Comparison of ENCODE assay signal across 8 cellular contexts in the genomic region with DNA sequence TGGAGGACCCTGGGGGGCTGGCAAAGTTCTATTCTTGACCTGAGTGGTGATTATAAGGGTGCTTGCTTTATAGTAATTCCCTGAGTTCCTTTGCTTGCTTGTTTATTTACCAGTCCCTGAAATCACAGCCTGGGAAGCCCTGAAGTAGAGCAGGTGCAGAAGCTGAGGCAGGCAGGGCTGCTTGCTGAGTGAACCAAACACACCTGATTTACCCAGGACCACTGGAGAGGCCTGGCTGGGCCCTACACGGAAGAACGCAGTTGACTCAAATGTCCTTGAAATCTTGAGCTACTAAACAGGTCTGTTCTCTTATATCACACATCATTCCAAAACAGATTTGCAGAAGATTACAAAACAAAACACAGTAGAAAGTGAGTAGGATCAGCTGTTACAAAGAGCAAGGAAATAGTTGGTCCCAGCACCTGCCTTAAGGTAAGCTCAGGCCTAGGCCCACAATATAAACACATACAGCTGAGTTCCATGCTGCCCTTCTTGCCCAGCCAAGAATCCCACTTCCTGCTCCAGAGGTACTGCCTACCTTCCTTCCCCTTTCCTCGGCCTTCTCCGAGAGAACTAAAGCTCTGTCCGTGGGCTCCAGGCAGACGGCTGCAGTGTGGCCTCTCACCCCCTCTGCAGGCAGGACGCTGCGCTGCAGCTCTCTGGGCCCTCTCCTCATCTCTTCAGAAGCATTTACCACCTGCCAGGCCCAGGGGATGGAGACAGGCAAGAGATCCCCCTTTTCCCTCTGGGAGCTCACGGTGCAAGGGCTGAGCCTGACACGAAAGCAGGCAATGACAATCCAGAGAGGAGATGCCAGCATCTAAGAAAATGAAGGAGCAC. TPM values are rescaled to one million over a fixed set of nuclear protein-coding genes. Genes with fewer than 3 reads are reported as not detected.
DNase-seq lines count a peak whose midpoint lies in the region; ATAC-seq and TF ChIP-seq lines count a peak whose summit lies in the region.

No MANE protein-coding gene starts in this region.

- H3K4me3 Mint-ChIP-seq in naive thymus-derived CD8-positive, alpha-beta T cell = no peak overlapping the region

- H3K36me3 ChIP-seq in OCI-LY1 (ENCODE audit: insufficient read depth, low read length) (no peaks in the 10 kb centered on the region), esophagus (ENCODE audit: control insufficient read depth in 2 of 2, insufficient read depth in 2 of 2, low read length in 1 of 2) (peaks cover 2 to 7% of the 10 kb centered on the region in 2 donors)

- no peaks in the 10 kb centered on the region for H3K4me1 ChIP-seq in OCI-LY1 (ENCODE audit: insufficient read depth, low read length, severe bottlenecking)
- H3K4me1 ChIP-seq in esophagus (ENCODE audit: control insufficient read depth in 2 of 2, insufficient read depth in 2 of 2, low read length in 1 of 2) = peaks cover 0 to 17% of the 10 kb centered on the region in 2 donors

- H3K4me3 ChIP-seq in OCI-LY1 (ENCODE audit: low read depth, low read length, poor library complexity, severe bottlenecking) = no peak overlapping the region
- no peak overlapping the region for H3K4me3 ChIP-seq in esophagus (ENCODE audit: low read depth in 1 of 2, low read length in 2 of 2)

- H3K27me3 ChIP-seq in OCI-LY1 (ENCODE audit: insufficient read depth, low read length) (no peaks in the 10 kb centered on the region), esophagus (ENCODE audit: control insufficient read depth in 1 of 2, insufficient read depth in 2 of 2, low read length in 2 of 2) (no peaks in the 10 kb centered on the region)

- H3K27ac ChIP-seq in OCI-LY1 (ENCODE audit: low read depth, low read length, poor library complexity, severe bottlenecking) (no peak overlapping the region), esophagus (ENCODE audit: low read depth in 2 of 2, low read length in 1 of 2) (peak overlapping the region; percentile 5 to 61)

- WGBS in esophagus, 2 donors = 18 to 26% methylated on average over 10 of the region's 10 CpGs

- POLR2A ChIA-PET in naive thymus-derived CD8-positive, alpha-beta T cell (lab: Charles Lee) = interaction anchor here (1.9 kb wide), 1 partner anchor 173 kb away, joined by 7 read pairs; a partner anchor contains a TSS

- no peak overlapping the region for H3K9ac ChIP-seq in OCI-LY1 (ENCODE audit: low read length)

- H2AFZ ChIP-seq in OCI-LY1 (ENCODE audit: low read length) = no peak overlapping the region

- no peaks in the 10 kb centered on the region for H3F3A ChIP-seq in OCI-LY1 (ENCODE audit: insufficient read depth, low read length)

- no peaks in the 10 kb centered on the region for H3K27me3 Mint-ChIP-seq in naive thymus-derived CD8-positive, alpha-beta T cell

- no peak overlapping the region for H3K4me2 ChIP-seq in OCI-LY1 (ENCODE audit: low read length)

- DNase-seq in CMK (ENCODE audit: low read depth) (peak; percentile 29), GM20000 (ENCODE audit: low spot score) (peak; percentile 65), HuH-7.5 (ENCODE audit: low spot score) (peak; percentile 49)
- peak; percentile 74 for DNase-seq in activated T-cell treated with anti-CD3 and anti-CD28 coated beads, Interleukin-2, amount 50 U/mL, for 1 hour
- peak; percentile 20 to 70 (median 54) for DNase-seq in naive thymus-derived CD8-positive, alpha-beta T cell
- DNase-seq in stimulated activated naive CD4-positive, alpha-beta T cell treated with Interleukin-2 at 50 U/mL for 16 hours (lab: John Stamatoyannopoulos, UW) = peak; percentile 60

- no peaks in the 10 kb centered on the region for H3K9me2 ChIP-seq in OCI-LY1 (ENCODE audit: low read depth, low read length)

- H3K27ac Mint-ChIP-seq in naive thymus-derived CD8-positive, alpha-beta T cell = peak overlapping the region in 8 of 10 donors; percentile 4 to 78 (median 52)

- peaks cover 3 to 13% (median 5%) of the 10 kb centered on the region in 4 donors for H3K4me1 Mint-ChIP-seq in naive thymus-derived CD8-positive, alpha-beta T cell

- no peaks in the 10 kb centered on the region for H3K9me3 Mint-ChIP-seq in naive thymus-derived CD8-positive, alpha-beta T cell

- no peaks in the 10 kb centered on the region for H3K9me3 ChIP-seq in OCI-LY1 (ENCODE audit: low read length)
- H3K9me3 ChIP-seq in esophagus (ENCODE audit: control insufficient read depth in 2 of 2, insufficient read depth in 1 of 2, low read depth in 1 of 2, low read length in 1 of 2) = no peaks in the 10 kb centered on the region

- no peaks in the 10 kb centered on the region for H4K20me1 ChIP-seq in OCI-LY1 (ENCODE audit: insufficient read depth, low read length)

- H3K36me3 Mint-ChIP-seq in naive thymus-derived CD8-positive, alpha-beta T cell = peaks cover 0 to 46% (median 11%) of the 10 kb centered on the region in 3 donors

- peak; percentile 93 to 94 for ATAC-seq in naive thymus-derived CD8-positive, alpha-beta T cell

- no peaks in the 10 kb centered on the region for H3K79me2 ChIP-seq in OCI-LY1 (ENCODE audit: insufficient read depth, low read length)

- TF ChIP-seq CTCF in GM20000 (IDR thresholded peaks at IDR 0.05; ENCODE audit: extremely low read depth, missing control alignments) (peak; percentile 98), OCI-LY1 (IDR thresholded peaks at IDR 0.05; ENCODE audit: low read length) (peak; percentile 97)

RNA-seq across cellular contexts. Expression of a gene that starts 46.1 kb away (rescaled TPM):
- polyA plus RNA-seq in esophagus = 1 to 10 TPM in 1 of 2 donors, under 1 TPM in 1; 0.84 to 4.6 TPM
- under 1 TPM in 1 of 2 experiments, not detected in 1; 0.96 TPM for total RNA-seq in naive thymus-derived CD8-positive, alpha-beta T cell
- not detected for polyA plus RNA-seq in naive thymus-derived CD8-positive, alpha-beta T cell
